ENCODE assay signal across 1 cellular context in the genomic region with DNA sequence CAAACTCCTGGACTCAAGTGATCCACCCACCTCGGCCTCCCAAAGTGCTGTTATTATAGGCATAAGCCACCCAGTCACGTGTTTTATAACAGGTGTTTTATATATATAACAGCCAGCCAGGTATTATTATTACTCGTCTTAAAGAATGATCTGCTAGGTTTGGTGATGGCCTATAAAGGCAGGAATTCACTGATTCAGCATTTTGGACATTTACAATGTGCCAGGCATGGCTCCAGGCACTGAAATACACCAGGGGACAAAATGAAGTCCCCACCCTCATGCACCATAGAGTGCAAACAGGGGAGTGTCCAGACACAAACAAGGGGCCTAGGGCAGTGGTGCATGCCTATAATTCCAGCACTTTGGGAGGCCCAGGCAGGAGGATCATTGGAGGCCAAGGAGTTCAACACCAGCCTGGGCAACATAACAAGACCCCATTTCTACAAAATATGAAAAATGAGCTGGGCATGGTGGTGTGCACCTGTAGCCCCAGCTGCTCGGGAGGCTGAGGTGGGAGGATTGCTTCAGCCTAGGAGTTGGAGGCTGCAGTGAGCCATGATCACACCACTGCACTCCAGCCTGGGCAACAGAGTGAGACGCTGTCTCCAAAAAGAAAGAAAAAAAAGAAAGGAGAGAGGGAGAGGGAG.
A peak's percentile ranks its signal among the peaks of the same experiment; 100 is the strongest.
TF ChIP-seq lines count a peak whose summit lies in the region.

No MANE protein-coding gene starts in this region.

TF ChIP-seq in WTC11, 78 proteins besides CTCF, POLR2A, EP300 and RAD21:
- TF ChIP-seq ZNF121 (CRISPR knock-in tag; IDR thresholded peaks at IDR 0.05): peak; percentile 90
- TF ChIP-seq, protein P1, sequence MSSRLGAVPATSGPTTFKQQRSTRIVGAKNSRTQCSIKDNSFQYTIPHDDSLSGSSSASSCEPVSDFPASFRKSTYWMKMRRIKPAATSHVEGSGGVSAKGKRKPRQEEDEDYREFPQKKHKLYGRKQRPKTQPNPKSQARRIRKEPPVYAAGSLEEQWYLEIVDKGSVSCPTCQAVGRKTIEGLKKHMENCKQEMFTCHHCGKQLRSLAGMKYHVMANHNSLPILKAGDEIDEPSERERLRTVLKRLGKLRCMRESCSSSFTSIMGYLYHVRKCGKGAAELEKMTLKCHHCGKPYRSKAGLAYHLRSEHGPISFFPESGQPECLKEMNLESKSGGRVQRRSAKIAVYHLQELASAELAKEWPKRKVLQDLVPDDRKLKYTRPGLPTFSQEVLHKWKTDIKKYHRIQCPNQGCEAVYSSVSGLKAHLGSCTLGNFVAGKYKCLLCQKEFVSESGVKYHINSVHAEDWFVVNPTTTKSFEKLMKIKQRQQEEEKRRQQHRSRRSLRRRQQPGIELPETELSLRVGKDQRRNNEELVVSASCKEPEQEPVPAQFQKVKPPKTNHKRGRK (CRISPR knock-in tag; IDR thresholded peaks at IDR 0.05; ENCODE audit: borderline replicate concordance): 0 out of 2 replicates have a peak, but pooled peaks have one; percentile 85
TF ChIP-seq in WTC11: peak in this region for 2; not testable (repeated sequence) for 76.
